In the genomic region with DNA sequence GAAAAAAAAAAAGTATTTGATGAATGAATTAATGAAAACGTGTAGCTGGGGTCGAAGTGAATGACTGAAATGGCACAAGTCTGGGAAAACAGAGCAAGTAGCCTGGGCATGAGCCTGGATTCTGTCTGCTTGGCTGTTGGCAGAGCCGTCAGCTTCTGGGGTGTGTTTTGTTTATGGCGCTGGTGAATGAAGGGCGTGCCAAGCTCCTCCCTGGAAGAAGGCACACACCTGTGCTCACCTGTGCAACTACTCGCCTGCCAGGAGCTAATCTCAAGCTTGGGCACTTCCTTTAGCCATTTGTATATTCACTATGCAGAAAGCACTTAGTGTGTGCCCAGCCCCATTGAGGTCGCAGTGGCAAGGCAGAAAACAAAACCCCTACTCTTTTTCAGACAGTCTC, we compare ENCODE assay signal across 22 cellular contexts.
DNase-seq lines count a peak whose midpoint lies in the region; ATAC-seq and TF ChIP-seq lines count a peak whose summit lies in the region.
"Had no signal": no experiment of that assay in that cellular context is flagged by ENCODE, and none has a peak within 500 bp of the region (broad histone marks: within the 10 kb centered on the region; RNA-seq: fewer than 3 reads in every experiment).

No MANE protein-coding gene starts in this region.

- DNase-seq in COLO668 (lab: John Stamatoyannopoulos, UW; ENCODE audit: unreplicated experiment) (peak; percentile 47), DMS153 (lab: John Stamatoyannopoulos, UW) (peak; percentile 55), body of pancreas (peak; percentile 82 to 94 (median 92)), mucosa of gallbladder (ENCODE audit: low spot score) (peak; percentile 67), SKM-1 (lab: John Stamatoyannopoulos, UW; ENCODE audit: unreplicated experiment) (no peak), gastrocnemius medialis (no peak)
- no peak for DNase-seq in activated CD4-positive, alpha-beta memory T cell treated with anti-CD3 and anti-CD28 coated beads for 36 hours
- DNase-seq: activated CD4-positive, alpha-beta T cell treated with anti-CD3 and anti-CD28 coated beads, Interleukin-2, amount 50 U/mL, for 1 hour; CD4-positive, CD25-positive, alpha-beta regulatory T cell; DMS 273 treated with DMSO at 0.1 percent for 48 hours; effector memory CD8-positive, alpha-beta T cell; GDM1; GOT3; KG1; mesendoderm; naive thymus-derived CD8-positive, alpha-beta T cell; PC-3; stimulated activated CD8-positive, alpha-beta memory T cell treated with anti-CD3 and anti-CD28 coated beads, Interleukin-4, amount 100 ng/mL, for 48 hours had no signal

- no peaks in the 10 kb centered on the region for H3K27me3 Mint-ChIP-seq in activated CD4-positive, alpha-beta memory T cell treated with anti-CD3 and anti-CD28 coated beads for 36 hours
- H3K27me3 Mint-ChIP-seq: activated naive CD8-positive, alpha-beta T cell; activated T-helper 17 cell treated with anti-CD3 and anti-CD28 coated beads, Interleukin-2, amount 50 U/mL, for 72 hours; naive thymus-derived CD8-positive, alpha-beta T cell had no signal

- H3K9me3 ChIP-seq in body of pancreas (no peaks in the 10 kb centered on the region), gastrocnemius medialis (no peaks in the 10 kb centered on the region)
- H3K9me3 ChIP-seq: right atrium auricular region had no signal

- TF ChIP-seq POLR2A in body of pancreas (IDR thresholded peaks at IDR 0.05): no peak
- no peak for TF ChIP-seq POLR2A in gastrocnemius medialis (IDR thresholded peaks at IDR 0.05)

- CTCF ChIA-PET in activated CD4-positive, alpha-beta memory T cell treated with anti-CD3 and anti-CD28 coated beads for 36 hours (lab: Charles Lee): no interaction called here

- no peaks in the 10 kb centered on the region for H3K9me3 Mint-ChIP-seq in activated CD4-positive, alpha-beta memory T cell treated with anti-CD3 and anti-CD28 coated beads for 36 hours
- H3K9me3 Mint-ChIP-seq: activated T-helper 17 cell treated with anti-CD3 and anti-CD28 coated beads, Interleukin-2, amount 50 U/mL, for 72 hours; CD4-positive, CD25-positive, alpha-beta regulatory T cell; effector memory CD8-positive, alpha-beta T cell had no signal

- H3K36me3 Mint-ChIP-seq in activated CD4-positive, alpha-beta memory T cell treated with anti-CD3 and anti-CD28 coated beads for 36 hours: no peaks in the 10 kb centered on the region
- H3K36me3 Mint-ChIP-seq: activated naive CD8-positive, alpha-beta T cell; CD4-positive, CD25-positive, alpha-beta regulatory T cell; naive thymus-derived CD8-positive, alpha-beta T cell had no signal

- H3K4me3 ChIP-seq in body of pancreas (no peak overlapping the region), gastrocnemius medialis (no peak overlapping the region)
- H3K4me3 ChIP-seq: right atrium auricular region had no signal

- TF ChIP-seq CTCF in body of pancreas (IDR thresholded peaks at IDR 0.05): no peak
- TF ChIP-seq CTCF in gastrocnemius medialis (IDR thresholded peaks at IDR 0.05 in 4 of 5, conservative IDR thresholded peaks at IDR 0.05 in 1 of 5): no peak

- H3K4me1 ChIP-seq in body of pancreas: peaks cover 22% of the 10 kb centered on the region
- H3K4me1 ChIP-seq in gastrocnemius medialis: no peaks in the 10 kb centered on the region
- H3K4me1 ChIP-seq: right atrium auricular region had no signal

- H3K4me3 Mint-ChIP-seq in activated CD4-positive, alpha-beta memory T cell treated with anti-CD3 and anti-CD28 coated beads for 36 hours: no peak overlapping the region
- H3K4me3 Mint-ChIP-seq: activated naive CD8-positive, alpha-beta T cell; activated T-helper 17 cell treated with anti-CD3 and anti-CD28 coated beads, Interleukin-2, amount 50 U/mL, for 72 hours; CD4-positive, CD25-positive, alpha-beta regulatory T cell; effector memory CD8-positive, alpha-beta T cell; naive thymus-derived CD8-positive, alpha-beta T cell had no signal

- in situ Hi-C loops in gastrocnemius medialis (cut with MboI; ENCODE audit: low sequenced_read_pairs in 4 of 4): loop anchor here in 1 of 4 donors (25.0 kb wide), 1 partner anchor 91 kb away; no protein-coding TSS in a partner anchor

- peak overlapping the region in 3 of 4 donors; percentile 46 to 63 (median 52) for H3K27ac ChIP-seq in body of pancreas
- peak overlapping the region in 1 of 4 donors; percentile 21 for H3K27ac ChIP-seq in gastrocnemius medialis
- H3K27ac ChIP-seq: right atrium auricular region, VCaP had no signal

- no peaks in the 10 kb centered on the region for H3K27me3 ChIP-seq in body of pancreas
- H3K27me3 ChIP-seq in gastrocnemius medialis: no peaks in the 10 kb centered on the region
- H3K27me3 ChIP-seq: right atrium auricular region had no signal

- intact Hi-C loops in body of pancreas (cut with DNase I): no loop called here
- intact Hi-C loops in gastrocnemius medialis (cut with DNase I; ENCODE audit: low total_unique reads): no loop called here
- intact Hi-C loops in activated CD4-positive, alpha-beta memory T cell treated with anti-CD3 and anti-CD28 coated beads for 36 hours (cut with micrococcal nuclease): no loop called here

- H3K4me1 Mint-ChIP-seq in activated CD4-positive, alpha-beta memory T cell treated with anti-CD3 and anti-CD28 coated beads for 36 hours (ENCODE audit: low read depth): no peaks in the 10 kb centered on the region
- H3K4me1 Mint-ChIP-seq: activated T-helper 17 cell treated with anti-CD3 and anti-CD28 coated beads, Interleukin-2, amount 50 U/mL, for 72 hours; CD4-positive, CD25-positive, alpha-beta regulatory T cell; naive thymus-derived CD8-positive, alpha-beta T cell had no signal

- ATAC-seq in body of pancreas (peak; percentile 90), gastrocnemius medialis (no peak)
- ATAC-seq: activated T-helper 17 cell treated with anti-CD3 and anti-CD28 coated beads, Interleukin-2, amount 50 U/mL, for 72 hours; effector memory CD8-positive, alpha-beta T cell; naive thymus-derived CD8-positive, alpha-beta T cell; PC-3 had no signal

- WGBS in body of pancreas, 2 donors: 34 to 44% methylated on average over 7 of the region's 7 CpGs

- H3K36me3 ChIP-seq in body of pancreas (replicated peaks in 1 of 2; ENCODE audit: insufficient read depth in 1 of 2, low read depth in 2 of 2): no peaks in the 10 kb centered on the region
- H3K36me3 ChIP-seq in gastrocnemius medialis: peaks cover 0 to 60% of the 10 kb centered on the region in 2 donors

- no peak overlapping the region for H3K27ac Mint-ChIP-seq in activated CD4-positive, alpha-beta memory T cell treated with anti-CD3 and anti-CD28 coated beads for 36 hours
- H3K27ac Mint-ChIP-seq: activated naive CD8-positive, alpha-beta T cell; activated T-helper 17 cell treated with anti-CD3 and anti-CD28 coated beads, Interleukin-2, amount 50 U/mL, for 72 hours; CD4-positive, CD25-positive, alpha-beta regulatory T cell; effector memory CD8-positive, alpha-beta T cell; naive thymus-derived CD8-positive, alpha-beta T cell had no signal

- POLR2A ChIA-PET in activated CD4-positive, alpha-beta memory T cell treated with anti-CD3 and anti-CD28 coated beads for 36 hours (lab: Charles Lee): no interaction called here

Comparison
In these comparisons a context has a peak if more than half of its experiments do, and no peak if none do; other contexts are left out.
1. DNase-seq: peak in COLO668 (single experiment), DMS153 (single experiment), body of pancreas (4 of 4) and mucosa of gallbladder (single experiment); none in SKM-1 (single experiment), gastrocnemius medialis (0 of 2) and activated CD4-positive, alpha-beta memory T cell treated with anti-CD3 and anti-CD28 coated beads for 36 hours (single experiment).